In genomic region chr1:115655307-115655664, GRCh38 we compare ENCODE assay signal across 13 cellular contexts. TPM values are rescaled to one million over a fixed set of nuclear protein-coding genes. Genes with fewer than 3 reads are reported as not detected.
DNase-seq lines count a peak whose midpoint lies in the region; FAIRE-seq and TF ChIP-seq lines count a peak whose summit lies in the region.
"Had no signal": no experiment of that assay in that cellular context is flagged by ENCODE, and none has a peak within 500 bp of the region (broad histone marks: within the 10 kb centered on the region; RNA-seq: fewer than 3 reads in every experiment).

No MANE protein-coding gene starts in this region.

- CTCF ChIA-PET in mammary epithelial cell (lab: Charles Lee; ENCODE audit: low non-redundant PET) = no interaction called here

- H3K4me1 Mint-ChIP-seq in mesothelial cell of epicardium = peaks cover 43% of the 10 kb centered on the region

- DNase-seq in GM12891 (ENCODE audit: insufficient read length, low spot score) (no peak), bronchial epithelial cell (ENCODE audit: low read depth) (peak; percentile 91), mesothelial cell of epicardium (ENCODE audit: low spot score in 2 of 2, unreplicated experiment in 2 of 2) (no peak), colonic mucosa (no peak), globus pallidus (ENCODE audit: low spot score) (no peak), mammary epithelial cell (no peak), kidney (no peak)
- DNase-seq: naive thymus-derived CD8-positive, alpha-beta T cell; NCI-H146; NK-92 treated with Interleukin-12 subunit alpha and Interleukin-12 subunit beta, amount 100 ng/mL, for 24 hours; T-cell had no signal

- intact Hi-C loops in colonic mucosa (cut with DNase I) (no loop called here), mammary epithelial cell (cut with micrococcal nuclease) (no loop called here), kidney (cut with DNase I) (no loop called here)

- FAIRE-seq in GM12891 (lab: Jason Lieb, UNC) = peak; percentile 40
- FAIRE-seq in bronchial epithelial cell (lab: Jason Lieb, UNC) = peak; percentile 43
- FAIRE-seq in kidney (lab: Jason Lieb, UNC) = no peak

- H2AFZ ChIP-seq in Loucy (ENCODE audit: low read length) = no peak overlapping the region
- no peak overlapping the region for H2AFZ ChIP-seq in mammary epithelial cell (ENCODE audit: low read depth, low read length)

- H3K27me3 Mint-ChIP-seq in mesothelial cell of epicardium (ENCODE audit: low read depth) = no peaks in the 10 kb centered on the region

- no peaks in the 10 kb centered on the region for H3K9me3 Mint-ChIP-seq in mesothelial cell of epicardium
- H3K9me3 Mint-ChIP-seq: naive thymus-derived CD8-positive, alpha-beta T cell; T-cell had no signal

- H3K27ac ChIP-seq in colonic mucosa (no peak overlapping the region), mammary epithelial cell (ENCODE audit: insufficient read depth, low read depth, low read length) (no peak overlapping the region), kidney (ENCODE audit: low read depth in 2 of 2, low read length in 2 of 2) (peak overlapping the region in 1 of 2 donors; percentile 32)

- 85% methylated on average over 7 of the region's 7 CpGs for WGBS in mammary epithelial cell (ENCODE audit: low coverage, missing lambda C conversion rate)

- H3K9me2 ChIP-seq in Loucy (replicated peaks; ENCODE audit: low read depth, low read length) = no peaks in the 10 kb centered on the region

- H3F3A ChIP-seq in Loucy (ENCODE audit: low read depth) = 0 out of 2 replicates have a peak, but pooled peaks cover 3% of the 10 kb centered on the region

- H3K4me2 ChIP-seq in Loucy (ENCODE audit: low read depth, low read length, poor library complexity, severe bottlenecking) = peak overlapping the region; percentile 54
- H3K4me2 ChIP-seq in mammary epithelial cell (ENCODE audit: insufficient read depth, low read depth, low read length) = no peak overlapping the region

- peaks cover 71% of the 10 kb centered on the region for H3K36me3 ChIP-seq in Loucy (ENCODE audit: insufficient read depth, low read length)
- peaks cover 10% of the 10 kb centered on the region for H3K36me3 ChIP-seq in bronchial epithelial cell (ENCODE audit: control insufficient read depth, insufficient read depth, low read length)
- no peaks in the 10 kb centered on the region for H3K36me3 ChIP-seq in colonic mucosa
- peaks cover 2% of the 10 kb centered on the region for H3K36me3 ChIP-seq in mammary epithelial cell (ENCODE audit: insufficient read depth, low read length)
- H3K36me3 ChIP-seq in kidney (ENCODE audit: control insufficient read depth in 1 of 2, insufficient read depth in 2 of 2, low read length in 2 of 2) = peaks cover 0 to 6% of the 10 kb centered on the region in 2 donors

- H4K20me1 ChIP-seq in Loucy (ENCODE audit: insufficient read depth, low read length, poor library complexity, severe bottlenecking) = peaks cover 12% of the 10 kb centered on the region
- H4K20me1 ChIP-seq in mammary epithelial cell (ENCODE audit: insufficient read depth, low read length) = no peaks in the 10 kb centered on the region

- H3K27me3 ChIP-seq in Loucy (ENCODE audit: insufficient read depth, low read length, poor library complexity, severe bottlenecking) = no peaks in the 10 kb centered on the region
- no peaks in the 10 kb centered on the region for H3K27me3 ChIP-seq in bronchial epithelial cell (ENCODE audit: control insufficient read depth, insufficient read depth, low read length)
- no peaks in the 10 kb centered on the region for H3K27me3 ChIP-seq in colonic mucosa
- H3K27me3 ChIP-seq in mammary epithelial cell (ENCODE audit: insufficient read depth, low read length) = no peaks in the 10 kb centered on the region

- TF ChIP-seq CTCF in Loucy (conservative IDR thresholded peaks at IDR 0.05; ENCODE audit: low read length) (no peak), bronchial epithelial cell (IDR thresholded peaks at IDR 0.05; ENCODE audit: insufficient read depth, low read length, severe bottlenecking) (no peak), mesothelial cell of epicardium (IDR thresholded peaks at IDR 0.05; ENCODE audit: unreplicated experiment) (no peak), colonic mucosa (IDR thresholded peaks at IDR 0.05) (no peak), mammary epithelial cell (conservative IDR thresholded peaks at IDR 0.05 in 1 of 2, IDR thresholded peaks at IDR 0.05 in 1 of 2; ENCODE audit: extremely low read depth in 1 of 2, insufficient read depth in 1 of 2, low read depth in 1 of 2, low read length in 2 of 2) (no peak), kidney (IDR thresholded peaks at IDR 0.05; ENCODE audit: borderline replicate concordance, extremely low read depth, insufficient read depth) (no peak)

- H3K9ac ChIP-seq in Loucy (ENCODE audit: low read depth, low read length, poor library complexity, severe bottlenecking) = peak overlapping the region; percentile 38
- H3K9ac ChIP-seq in colonic mucosa (ENCODE audit: low read depth in 2 of 2, low read length in 2 of 2) = no peak overlapping the region
- H3K9ac ChIP-seq in mammary epithelial cell (ENCODE audit: insufficient read depth, low read length) = no peak overlapping the region
- no peak overlapping the region for H3K9ac ChIP-seq in kidney (ENCODE audit: low read length in 2 of 2)

- no peak overlapping the region for H3K4me3 ChIP-seq in Loucy (ENCODE audit: low read length, poor library complexity, severe bottlenecking)
- H3K4me3 ChIP-seq in bronchial epithelial cell (ENCODE audit: low read depth, low read length) = no peak overlapping the region
- H3K4me3 ChIP-seq in colonic mucosa = no peak overlapping the region
- H3K4me3 ChIP-seq in mammary epithelial cell (replicated peaks in 1 of 3; ENCODE audit: insufficient read depth in 1 of 3, low read depth in 2 of 3, low read length in 3 of 3) = no peak overlapping the region
- no peak overlapping the region for H3K4me3 ChIP-seq in kidney (ENCODE audit: low read length in 2 of 2)

- in situ Hi-C loops in mammary epithelial cell (cut with MboI; ENCODE audit: low sequenced_read_pairs in 2 of 2) = no loop called here

- no peak overlapping the region for H3K4me3 Mint-ChIP-seq in mesothelial cell of epicardium
- H3K4me3 Mint-ChIP-seq: CD14-positive monocyte, T-cell had no signal

- H3K79me2 ChIP-seq in Loucy (ENCODE audit: insufficient read depth, low read length) = peaks cover 99% of the 10 kb centered on the region
- H3K79me2 ChIP-seq in mammary epithelial cell (ENCODE audit: insufficient read depth, low read length) = peaks cover 70% of the 10 kb centered on the region

- H3K4me1 ChIP-seq in Loucy (ENCODE audit: insufficient read depth, low read length, poor library complexity, severe bottlenecking) (peaks cover 52% of the 10 kb centered on the region), colonic mucosa (peaks cover under 1% of the 10 kb centered on the region), mammary epithelial cell (ENCODE audit: insufficient read depth, low read length) (no peaks in the 10 kb centered on the region), kidney (ENCODE audit: control insufficient read depth in 1 of 2, insufficient read depth in 1 of 2, low read depth in 1 of 2, low read length in 2 of 2) (peaks cover 0 to 22% of the 10 kb centered on the region in 2 donors)

- dilution Hi-C loops in mammary epithelial cell (cut with HindIII; ENCODE audit: low sequenced_read_pairs) = no loop called here

- H3K27ac Mint-ChIP-seq in mesothelial cell of epicardium = peak overlapping the region; percentile 74
- H3K27ac Mint-ChIP-seq: naive thymus-derived CD8-positive, alpha-beta T cell; T-cell had no signal

- TF ChIP-seq POLR2A in GM12891 (IDR thresholded peaks at IDR 0.05; ENCODE audit: low read depth, low read length) = no peak

- peaks cover 12% of the 10 kb centered on the region for H3K36me3 Mint-ChIP-seq in mesothelial cell of epicardium
- H3K36me3 Mint-ChIP-seq: naive thymus-derived CD8-positive, alpha-beta T cell had no signal

- H3K9me3 ChIP-seq in Loucy (ENCODE audit: insufficient read depth, low read depth, low read length) = no peaks in the 10 kb centered on the region
- H3K9me3 ChIP-seq in colonic mucosa = no peaks in the 10 kb centered on the region
- no peaks in the 10 kb centered on the region for H3K9me3 ChIP-seq in mammary epithelial cell (replicated peaks; ENCODE audit: insufficient read depth, low read length)
- H3K9me3 ChIP-seq in kidney (ENCODE audit: control insufficient read depth in 1 of 2, low read length in 2 of 2) = no peaks in the 10 kb centered on the region

- BruUV-seq in mammary epithelial cell (replicated peaks; lab: Mats Ljungman, UMichigan) = no TSS peak

TF ChIP-seq in GM12891, 5 proteins besides CTCF, POLR2A, EP300 and RAD21:
- no peak for TF ChIP-seq POU2F2 (IDR thresholded peaks at IDR 0.05; ENCODE audit: low read depth, low read length)
- no peak for TF ChIP-seq POLR2AphosphoS5 (IDR thresholded peaks at IDR 0.05; ENCODE audit: low read depth, low read length)
- no peak for TF ChIP-seq PAX5 (IDR thresholded peaks at IDR 0.05; ENCODE audit: insufficient read depth, low read length, severe bottlenecking)

RNA-seq across cellular contexts. Expression of gene VANGL1, which starts 13.5 kb away (rescaled TPM):
- polyA plus RNA-seq in GM12891 (2012; ENCODE audit: low read depth, missing spikeins) = 3.2 TPM
- total RNA-seq in bronchial epithelial cell = 10.5 and 15.3 TPM in 2 replicates
- 16.0 to 17.0 TPM (median 16.0 TPM) in 3 replicates for total RNA-seq in mesothelial cell of epicardium
- total RNA-seq in colonic mucosa = 10 to 100 TPM; 14.7 to 23.8 TPM
- total RNA-seq in mammary epithelial cell = 10 to 100 TPM; 20.7 to 24.2 TPM
- 16.6 TPM for polyA plus RNA-seq in mammary epithelial cell
- polyA minus RNA-seq in mammary epithelial cell = 22.5 TPM
- 12.3 TPM for total RNA-seq in kidney
- 2.7 TPM for polyA plus RNA-seq in kidney (ENCODE audit: insufficient read depth, low read depth, low replicate concordance)
